Comparison of ENCODE assay signal across 22 cellular contexts in genomic region chr2:23756593-23757292, GRCh38.
DNase-seq lines count a peak whose midpoint lies in the region; ATAC-seq, FAIRE-seq and TF ChIP-seq lines count a peak whose summit lies in the region.
"Had no signal": no experiment of that assay in that cellular context is flagged by ENCODE, and none has a peak within 500 bp of the region (broad histone marks: within the 10 kb centered on the region; RNA-seq: fewer than 3 reads in every experiment).

No MANE protein-coding gene starts in this region.

- peak overlapping the region; percentile 67 for H3K4me2 ChIP-seq in keratinocyte (ENCODE audit: control insufficient read depth, extremely low read depth, insufficient read depth, low read depth, low read length)
- H3K4me2 ChIP-seq: KMS-11 had no signal

- H3K27me3 ChIP-seq in keratinocyte (ENCODE audit: control insufficient read depth, extremely low read depth, insufficient read depth, low read length) (no peaks in the 10 kb centered on the region), upper lobe of right lung (no peaks in the 10 kb centered on the region)
- H3K27me3 ChIP-seq: adrenal gland; BLaER1 treated with 17β-estradiol and CSF1 and Interleukin-3, amounts not matched to agents 10 nM and 100 nM; SJSA1; vagina had no signal

- H3K9me3 ChIP-seq in keratinocyte (ENCODE audit: control insufficient read depth, low read depth, low read length) (no peaks in the 10 kb centered on the region), upper lobe of right lung (no peaks in the 10 kb centered on the region)
- H3K9me3 ChIP-seq: adrenal gland; BLaER1 treated with 17β-estradiol and CSF1 and Interleukin-3, amounts not matched to agents 10 nM and 100 nM; SJSA1; vagina had no signal

- peak; percentile 82 for FAIRE-seq in keratinocyte (lab: Jason Lieb, UNC)
- FAIRE-seq: D721Med had no signal

- H3K36me3 ChIP-seq in keratinocyte (ENCODE audit: control insufficient read depth in 2 of 2, extremely low read depth in 1 of 2, insufficient read depth in 2 of 2, low read length in 2 of 2) = peaks cover 6% of the 10 kb centered on the region in 2 experiments
- H3K36me3 ChIP-seq in upper lobe of right lung = peaks cover 32% of the 10 kb centered on the region

- H3K27ac ChIP-seq in keratinocyte (ENCODE audit: control insufficient read depth, insufficient read depth, low read length) (peak overlapping the region; percentile 85), upper lobe of right lung (peak overlapping the region; percentile 2)
- H3K27ac ChIP-seq: adrenal gland; BLaER1 treated with 17β-estradiol and CSF1 and Interleukin-3, amounts not matched to agents 10 nM and 100 nM; KMS-11; SJSA1; vagina had no signal

- no peak overlapping the region for H2AFZ ChIP-seq in keratinocyte (ENCODE audit: control insufficient read depth, low read length)

- ATAC-seq in upper lobe of right lung (peak; percentile 45), HG03045 (IDR thresholded peaks at IDR 0.05; ENCODE audit: unreplicated experiment) (no peak), GM18909 (IDR thresholded peaks at IDR 0.05; ENCODE audit: poor library complexity, unreplicated experiment) (no peak)

- no peak overlapping the region for H3K9ac ChIP-seq in keratinocyte (ENCODE audit: control insufficient read depth, extremely low read depth, insufficient read depth, low read length)
- H3K9ac ChIP-seq: BLaER1 treated with 17β-estradiol and CSF1 and Interleukin-3, amounts not matched to agents 10 nM and 100 nM; KMS-11 had no signal

- intact Hi-C loops in upper lobe of right lung (cut with DNase I) = no loop called here

- TF ChIP-seq CTCF in keratinocyte (optimal IDR thresholded peaks at IDR 0.05 in 1 of 3, IDR thresholded peaks at IDR 0.05 in 1 of 3, conservative IDR thresholded peaks at IDR 0.05 in 1 of 3; ENCODE audit: extremely low read depth in 1 of 3, insufficient read depth in 2 of 3, low read length in 3 of 3) (no peak), upper lobe of right lung (IDR thresholded peaks at IDR 0.05) (no peak)

- dilution Hi-C loops in keratinocyte (cut with MboI; ENCODE audit: extremely low pct_ligation_motif_present, low sequenced_read_pairs) = no loop called here

- peaks cover 42% of the 10 kb centered on the region for H3K4me1 ChIP-seq in keratinocyte (ENCODE audit: control insufficient read depth, extremely low read depth, insufficient read depth, low read length)
- H3K4me1 ChIP-seq in upper lobe of right lung = peaks cover 9% of the 10 kb centered on the region

- H3K9me1 ChIP-seq in keratinocyte (ENCODE audit: control insufficient read depth, extremely low read depth, insufficient read depth, low read length) = no peaks in the 10 kb centered on the region

- H3K4me3 ChIP-seq in keratinocyte (ENCODE audit: control insufficient read depth in 2 of 3, extremely low read depth in 1 of 3, insufficient read depth in 2 of 3, low read depth in 1 of 3, low read length in 3 of 3) (peak overlapping the region in 2 of 3 experiments; percentile 24 to 30), upper lobe of right lung (no peak overlapping the region)
- H3K4me3 ChIP-seq: adrenal gland; BLaER1 treated with 17β-estradiol and CSF1 and Interleukin-3, amounts not matched to agents 10 nM and 100 nM; SJSA1; vagina had no signal

- DNase-seq in NCI-H82 (lab: John Stamatoyannopoulos, UW) (peak; percentile 43), NCI-H82 treated with DMSO at 0.1 percent for 48 hours (lab: John Stamatoyannopoulos, UW; ENCODE audit: unreplicated experiment) (no peak), RPMI7951 (ENCODE audit: low read depth) (peak; percentile 49), keratinocyte (ENCODE audit: low read depth, low spot score) (peak; percentile 59), upper lobe of right lung (no peak)
- no peak for DNase-seq in activated CD4-positive, alpha-beta T cell treated with anti-CD3 and anti-CD28 coated beads for 1 hour
- DNase-seq: ACHN; activated gamma-delta T cell treated with Interleukin-2 at 50 U/mL for 16 hours; caudate nucleus; GDM1; hippocampal formation; NCI-H2171 treated with DMSO at 0.1 percent for 48 hours; right cardiac atrium; stimulated activated CD8-positive, alpha-beta memory T cell treated with anti-CD3 and anti-CD28 coated beads, Interleukin-4, amount 100 ng/mL, for 48 hours had no signal

- H4K20me1 ChIP-seq in keratinocyte (ENCODE audit: control insufficient read depth, extremely low read depth, insufficient read depth, low read length) = no peaks in the 10 kb centered on the region
- H4K20me1 ChIP-seq: BLaER1 treated with 17β-estradiol and CSF1 and Interleukin-3, amounts not matched to agents 10 nM and 100 nM had no signal

- no peaks in the 10 kb centered on the region for H3K79me2 ChIP-seq in keratinocyte (ENCODE audit: control insufficient read depth, insufficient read depth, low read length)

Comparison
In these comparisons a context has a peak if more than half of its experiments do, and no peak if none do; other contexts are left out.
1. DNase-seq: peak in NCI-H82 (single experiment), RPMI7951 (single experiment) and keratinocyte (single experiment); none in NCI-H82 treated with DMSO at 0.1 percent for 48 hours (single experiment), upper lobe of right lung (single experiment) and activated CD4-positive, alpha-beta T cell treated with anti-CD3 and anti-CD28 coated beads for 1 hour (single experiment).